Comparison of ENCODE assay signal across 8 cellular contexts in the genomic region with DNA sequence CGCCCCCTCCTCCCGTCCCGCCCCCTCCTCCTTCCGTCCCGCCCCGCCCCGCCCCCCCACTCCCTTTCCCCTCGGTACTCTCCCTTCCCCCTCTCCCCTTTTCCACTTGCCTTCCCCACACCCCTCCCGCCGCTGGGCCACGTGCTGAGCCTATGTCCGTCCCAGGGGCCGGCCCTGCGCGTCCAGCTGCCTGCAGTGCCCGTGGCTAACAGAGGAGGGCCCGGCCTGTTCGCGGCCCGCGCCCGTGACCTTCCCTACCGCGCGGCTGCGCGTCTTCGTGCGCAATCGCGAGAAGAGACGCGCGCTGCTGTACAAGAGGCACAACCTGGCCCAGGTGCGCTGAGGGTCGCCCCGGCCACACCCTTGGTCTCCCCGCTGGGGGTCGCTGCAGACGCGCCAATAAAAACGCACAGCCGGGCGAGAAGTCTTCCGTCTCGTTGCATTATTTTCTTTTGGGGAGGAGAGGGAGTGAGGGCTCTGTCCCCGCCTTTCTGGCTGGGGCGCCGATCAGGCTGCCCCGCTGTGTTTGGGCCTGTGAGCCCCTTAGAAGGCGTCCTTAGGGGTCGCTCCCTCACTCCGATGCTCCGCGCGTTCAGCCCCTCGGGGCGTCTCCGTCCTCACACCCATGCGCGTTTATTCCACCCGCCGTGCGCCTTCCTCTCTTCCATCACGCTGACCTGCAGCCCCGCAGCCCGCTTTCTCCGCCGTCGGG. TPM values are rescaled to one million over a fixed set of nuclear protein-coding genes. Genes with fewer than 3 reads are reported as not detected.
DNase-seq lines count a peak whose midpoint lies in the region; ATAC-seq and TF ChIP-seq lines count a peak whose summit lies in the region.

No MANE protein-coding gene starts in this region.

- no peaks in the 10 kb centered on the region for H3K36me3 ChIP-seq in H7 (replicated peaks; ENCODE audit: control insufficient read depth, insufficient read depth, low read length)

- peaks cover 33% of the 10 kb centered on the region for H3K27me3 Mint-ChIP-seq in activated T-helper 2 cell treated with anti-CD3 and anti-CD28 coated beads, Interferon-gamma antibody, Interleukin-2, Interleukin-4, amounts not matched to agents 10 μg/mL and 5 μg/mL and 100 μg/mL, durations not matched to agents 14 hours and 24 hours and 36 hours (ENCODE audit: low read depth)
- peaks cover 20% of the 10 kb centered on the region for H3K27me3 Mint-ChIP-seq in nephron (ENCODE audit: low read depth)

- no peak overlapping the region for H3K27ac Mint-ChIP-seq in activated T-helper 2 cell treated with anti-CD3 and anti-CD28 coated beads, Interferon-gamma antibody, Interleukin-2, Interleukin-4, amounts not matched to agents 10 μg/mL and 5 μg/mL and 100 μg/mL, durations not matched to agents 14 hours and 24 hours and 36 hours
- peak overlapping the region; percentile 38 to 81 (median 63) for H3K27ac Mint-ChIP-seq in nephron

- peak overlapping the region; percentile 77 for H3K4me3 ChIP-seq in H7 (ENCODE audit: insufficient read depth, low read depth, low read length)

- peak overlapping the region; percentile 81 for H3K4me3 Mint-ChIP-seq in activated T-helper 2 cell treated with anti-CD3 and anti-CD28 coated beads, Interferon-gamma antibody, Interleukin-2, Interleukin-4, amounts not matched to agents 10 μg/mL and 5 μg/mL and 100 μg/mL, durations not matched to agents 14 hours and 24 hours and 36 hours (ENCODE audit: low read depth)
- peak overlapping the region; percentile 88 to 96 (median 91) for H3K4me3 Mint-ChIP-seq in nephron

- no peaks in the 10 kb centered on the region for H3K9me3 Mint-ChIP-seq in activated T-helper 2 cell treated with anti-CD3 and anti-CD28 coated beads, Interferon-gamma antibody, Interleukin-2, Interleukin-4, amounts not matched to agents 10 μg/mL and 5 μg/mL and 100 μg/mL, durations not matched to agents 14 hours and 24 hours and 36 hours
- H3K9me3 Mint-ChIP-seq in nephron: no peaks in the 10 kb centered on the region

- DNase-seq in H7: peak; percentile 99
- peak; percentile 35 for DNase-seq in NOMO-1 treated with dmso at 0.1 percent for 144 hours (lab: John Stamatoyannopoulos, UW; ENCODE audit: unreplicated experiment)
- DNase-seq in activated T-helper 2 cell treated with anti-CD3 and anti-CD28 coated beads, Interferon-gamma antibody, Interleukin-2, Interleukin-4, amounts not matched to agents 10 μg/mL and 5 μg/mL and 100 μg/mL, durations not matched to agents 14 hours and 24 hours and 36 hours (ENCODE audit: low spot score): peak; percentile 47
- peak; percentile 39 for DNase-seq in fibroblast of the conjunctiva (ENCODE audit: low read depth)
- peak; percentile 43 for DNase-seq in stromal cell of bone marrow (ENCODE audit: low read depth)

- no peak for ATAC-seq in GM18868 (IDR thresholded peaks at IDR 0.05; ENCODE audit: unreplicated experiment)

- TF ChIP-seq CTCF in 22Rv1 (IDR thresholded peaks at IDR 0.05): peak; percentile 85
- peak; percentile 73 to 91 (median 80) for TF ChIP-seq CTCF in nephron (IDR thresholded peaks at IDR 0.05; ENCODE audit: unreplicated experiment in 3 of 3)

- no peaks in the 10 kb centered on the region for H3K36me3 Mint-ChIP-seq in activated T-helper 2 cell treated with anti-CD3 and anti-CD28 coated beads, Interferon-gamma antibody, Interleukin-2, Interleukin-4, amounts not matched to agents 10 μg/mL and 5 μg/mL and 100 μg/mL, durations not matched to agents 14 hours and 24 hours and 36 hours (ENCODE audit: low read depth)
- H3K36me3 Mint-ChIP-seq in nephron (ENCODE audit: low read depth): peaks cover 5% of the 10 kb centered on the region

- intact Hi-C loops in activated T-helper 2 cell treated with anti-CD3 and anti-CD28 coated beads, Interferon-gamma antibody, Interleukin-2, Interleukin-4, amounts not matched to agents 10 μg/mL and 5 μg/mL and 100 μg/mL, durations not matched to agents 14 hours and 24 hours and 36 hours (cut with micrococcal nuclease): loop anchor here (2.0 kb wide), 1 partner anchor 80 kb away; a partner anchor contains a TSS

- H3K4me1 Mint-ChIP-seq in activated T-helper 2 cell treated with anti-CD3 and anti-CD28 coated beads, Interferon-gamma antibody, Interleukin-2, Interleukin-4, amounts not matched to agents 10 μg/mL and 5 μg/mL and 100 μg/mL, durations not matched to agents 14 hours and 24 hours and 36 hours (ENCODE audit: low read depth): peaks cover 6% of the 10 kb centered on the region
- H3K4me1 Mint-ChIP-seq in nephron: peaks cover 5% of the 10 kb centered on the region

- H3K27ac ChIP-seq in 22Rv1: peak overlapping the region; percentile 66

- H3K27me3 ChIP-seq in H7 (ENCODE audit: control insufficient read depth, insufficient read depth, low read length): peaks cover 24% of the 10 kb centered on the region

RNA-seq across cellular contexts. Expression of a gene that starts 28.0 kb away (rescaled TPM):
- total RNA-seq in H7 (2014; rRNA removed; shearing (Covaris generic)): 39.0 and 50.2 TPM in 2 replicates
- 58.3 and 60.5 TPM in 2 replicates for total RNA-seq in activated T-helper 2 cell treated with anti-CD3 and anti-CD28 coated beads, Interferon-gamma antibody, Interleukin-2, Interleukin-4, amounts not matched to agents 10 μg/mL and 5 μg/mL and 100 μg/mL, durations not matched to agents 14 hours and 24 hours and 36 hours

RNA-seq across cellular contexts. Expression of a gene that starts 38.1 kb away (rescaled TPM):
- 4.9 and 5.6 TPM in 2 replicates for total RNA-seq in H7 (2014; rRNA removed; shearing (Covaris generic))
- 2.3 and 2.7 TPM in 2 replicates for total RNA-seq in activated T-helper 2 cell treated with anti-CD3 and anti-CD28 coated beads, Interferon-gamma antibody, Interleukin-2, Interleukin-4, amounts not matched to agents 10 μg/mL and 5 μg/mL and 100 μg/mL, durations not matched to agents 14 hours and 24 hours and 36 hours

Comparison
In these comparisons a context has a peak if more than half of its experiments do, and no peak if none do; other contexts are left out.
1. DNase-seq: peak in every context shown above with its lines; median percentile 99 in H7; 47 in activated T-helper 2 cell treated with anti-CD3 and anti-CD28 coated beads, Interferon-gamma antibody, Interleukin-2, Interleukin-4, amounts not matched to agents 10 μg/mL and 5 μg/mL and 100 μg/mL, durations not matched to agents 14 hours and 24 hours and 36 hours; 43 in stromal cell of bone marrow; 39 in fibroblast of the conjunctiva; 35 in NOMO-1 treated with dmso at 0.1 percent for 144 hours.